Comparison of ENCODE assay signal across 22 cellular contexts in genomic region chr11:1523779-1524178, GRCh38. TPM values are rescaled to one million over a fixed set of nuclear protein-coding genes. Genes with fewer than 3 reads are reported as not detected.
A peak's percentile ranks its signal among the peaks of the same experiment; 100 is the strongest.
DNase-seq lines count a peak whose midpoint lies in the region; ATAC-seq, FAIRE-seq and TF ChIP-seq lines count a peak whose summit lies in the region.
"Had no signal": no experiment of that assay in that cellular context is flagged by ENCODE, and none has a peak within 500 bp of the region (broad histone marks: within the 10 kb centered on the region; RNA-seq: fewer than 3 reads in every experiment).

No MANE protein-coding gene starts in this region.

- H3K79me2 ChIP-seq in HepG2 (ENCODE audit: insufficient read depth, low read length): peaks cover 7% of the 10 kb centered on the region

- H3K4me1 Mint-ChIP-seq in nephron progenitor cell: peaks cover 22% of the 10 kb centered on the region

- intact Hi-C loops in HepG2 (cut with micrococcal nuclease; ENCODE audit: unreplicated experiment): no loop called here
- intact Hi-C loops in mucosa of descending colon (cut with DNase I, micrococcal nuclease): no loop called here

- no peak for TF ChIP-seq RAD21 in HepG2 (CRISPR knock-in tag; IDR thresholded peaks at IDR 0.05)

- H3K4me3 Mint-ChIP-seq in nephron progenitor cell: no peak overlapping the region
- H3K4me3 Mint-ChIP-seq: activated naive CD8-positive, alpha-beta T cell; mesothelial cell of epicardium; stimulated activated naive CD8-positive, alpha-beta T cell treated with anti-CD3 and anti-CD28 coated beads, Interleukin-15, Interleukin-2, amounts not matched to agents 100 ng/mL and 50 ng/mL, for 24 hours had no signal

- TF ChIP-seq EP300 in HepG2 (IDR thresholded peaks at IDR 0.05; ENCODE audit: low read depth in 2 of 2, low read length in 2 of 2) (no peak), HepG2 (CRISPR knock-in tag; IDR thresholded peaks at IDR 0.05; ENCODE audit: borderline replicate concordance) (no peak)

- H2AFZ ChIP-seq in HepG2 (ENCODE audit: low read length): no peak overlapping the region
- H2AFZ ChIP-seq: GM23248 had no signal

- H3K27me3 ChIP-seq in BLaER1 treated with 17β-estradiol and CSF1 and Interleukin-3, amounts not matched to agents 10 nM and 100 nM: peaks cover 0 to 4% (median 0%) of the 10 kb centered on the region in 11 experiments; a peak in 2 of 22 replicates
- H3K27me3 ChIP-seq in HepG2 (ENCODE audit: control insufficient read depth in 1 of 2, insufficient read depth in 2 of 2, low read length in 2 of 2): no peaks in the 10 kb centered on the region
- H3K27me3 ChIP-seq: body of pancreas, upper lobe of right lung had no signal

- H3K9ac ChIP-seq in BLaER1 treated with 17β-estradiol and CSF1 and Interleukin-3, amounts not matched to agents 10 nM and 100 nM: peak overlapping the region in 4 of 11 experiments; percentile 31 to 54 (median 42); a peak in 5 of 22 replicates
- H3K9ac ChIP-seq in HepG2 (ENCODE audit: insufficient read depth, low read depth, low read length): no peak overlapping the region
- H3K9ac ChIP-seq: GM23248 had no signal

- no peak for TF ChIP-seq POLR2A in HepG2 (IDR thresholded peaks at IDR 0.05; ENCODE audit: insufficient read depth in 1 of 2, low read depth in 2 of 2, low read length in 2 of 2)

- peaks cover 97 to 100% (median 100%) of the 10 kb centered on the region in 11 experiments for H4K20me1 ChIP-seq in BLaER1 treated with 17β-estradiol and CSF1 and Interleukin-3, amounts not matched to agents 10 nM and 100 nM
- peaks cover 38% of the 10 kb centered on the region for H4K20me1 ChIP-seq in HepG2 (ENCODE audit: insufficient read depth, low read length)

- peaks cover 0 to 17% (median 0%) of the 10 kb centered on the region in 11 experiments; a peak in 3 of 22 replicates for H3K36me3 ChIP-seq in BLaER1 treated with 17β-estradiol and CSF1 and Interleukin-3, amounts not matched to agents 10 nM and 100 nM
- no peaks in the 10 kb centered on the region for H3K36me3 ChIP-seq in HepG2 (replicated peaks in 1 of 2; ENCODE audit: control insufficient read depth in 1 of 2, insufficient read depth in 2 of 2, low read length in 2 of 2)
- no peaks in the 10 kb centered on the region for H3K36me3 ChIP-seq in mucosa of descending colon (ENCODE audit: low read depth)
- H3K36me3 ChIP-seq: upper lobe of right lung had no signal

- CTCF ChIA-PET in HepG2 (lab: Yijun Ruan, JAX; ENCODE audit: low intra/inter-chr PET ratio, low total read pairs): no interaction called here

- 44% methylated on average over 3 of the region's 4 CpGs for WGBS in HepG2 (ENCODE audit: low lambda C conversion rate)

- no peak for FAIRE-seq in HepG2 (lab: Jason Lieb, UNC)

- H3K36me3 Mint-ChIP-seq in nephron progenitor cell (ENCODE audit: low read depth): no peaks in the 10 kb centered on the region
- H3K36me3 Mint-ChIP-seq: activated naive CD8-positive, alpha-beta T cell; mesothelial cell of epicardium had no signal

- H3K4me3 ChIP-seq in BLaER1 treated with 17β-estradiol and CSF1 and Interleukin-3, amounts not matched to agents 10 nM and 100 nM: no peak overlapping the region; a peak in 1 of 20 replicates
- H3K4me3 ChIP-seq in HepG2 (replicated peaks in 1 of 3; ENCODE audit: insufficient read depth in 1 of 3, low read depth in 2 of 3, low read length in 3 of 3): no peak overlapping the region
- no peak overlapping the region for H3K4me3 ChIP-seq in mucosa of descending colon
- H3K4me3 ChIP-seq: body of pancreas, GM23248, upper lobe of right lung had no signal

- no peaks in the 10 kb centered on the region for H3K9me3 ChIP-seq in BLaER1 treated with 17β-estradiol and CSF1 and Interleukin-3, amounts not matched to agents 10 nM and 100 nM (replicated peaks in 1 of 11)
- H3K9me3 ChIP-seq in HepG2 (ENCODE audit: low read length) (no peaks in the 10 kb centered on the region), mucosa of descending colon (no peaks in the 10 kb centered on the region)
- H3K9me3 ChIP-seq: body of pancreas, upper lobe of right lung had no signal

- H3K27ac Mint-ChIP-seq in nephron progenitor cell: no peak overlapping the region
- H3K27ac Mint-ChIP-seq: activated naive CD8-positive, alpha-beta T cell; mesothelial cell of epicardium; stimulated activated naive CD8-positive, alpha-beta T cell treated with anti-CD3 and anti-CD28 coated beads, Interleukin-15, Interleukin-2, amounts not matched to agents 100 ng/mL and 50 ng/mL, for 24 hours had no signal

- no peaks in the 10 kb centered on the region for H3K9me3 Mint-ChIP-seq in nephron progenitor cell
- H3K9me3 Mint-ChIP-seq: mesothelial cell of epicardium; stimulated activated naive CD8-positive, alpha-beta T cell treated with anti-CD3 and anti-CD28 coated beads, Interleukin-15, Interleukin-2, amounts not matched to agents 100 ng/mL and 50 ng/mL, for 24 hours had no signal

- ATAC-seq in GM18907 (IDR thresholded peaks at IDR 0.05; ENCODE audit: unreplicated experiment) (peak; percentile 39), HepG2 (peak; percentile 32; the same call in 2 of the 3 replicates), GM21529 (IDR thresholded peaks at IDR 0.05; ENCODE audit: unreplicated experiment) (no peak), GM18519 (IDR thresholded peaks at IDR 0.05; ENCODE audit: low FRiP score, unreplicated experiment) (no peak), mucosa of descending colon (no peak)
- ATAC-seq: body of pancreas, left colon, Right ventricle myocardium inferior, upper lobe of right lung had no signal

- peaks cover 48 to 83% (median 73%) of the 10 kb centered on the region in 10 experiments for H3K4me1 ChIP-seq in BLaER1 treated with 17β-estradiol and CSF1 and Interleukin-3, amounts not matched to agents 10 nM and 100 nM
- H3K4me1 ChIP-seq in HepG2 (ENCODE audit: insufficient read depth, low read length): peaks cover 15% of the 10 kb centered on the region
- no peaks in the 10 kb centered on the region for H3K4me1 ChIP-seq in mucosa of descending colon (ENCODE audit: low read depth)
- H3K4me1 ChIP-seq: body of pancreas had no signal

- TF ChIP-seq CTCF in HepG2 (CRISPR knock-in tag; IDR thresholded peaks at IDR 0.05): no peak
- no peak for TF ChIP-seq CTCF in nephron progenitor cell (IDR thresholded peaks at IDR 0.05)
- TF ChIP-seq CTCF in mucosa of descending colon (IDR thresholded peaks at IDR 0.05): no peak

- H3K27ac ChIP-seq in BLaER1 treated with 17β-estradiol and CSF1 and Interleukin-3, amounts not matched to agents 10 nM and 100 nM: peak overlapping the region in 3 of 11 experiments; percentile 14 to 27 (median 23); a peak in 2 of 22 replicates
- no peak overlapping the region for H3K27ac ChIP-seq in HepG2 (ENCODE audit: extremely low read length, insufficient read depth, low read length)
- H3K27ac ChIP-seq: body of pancreas, GM23248, upper lobe of right lung, VCaP had no signal

- DNase-seq in RPMI8226: peak; percentile 51
- no peak for DNase-seq in HepG2 (ENCODE audit: low spot score)
- DNase-seq in nephron progenitor cell: no peak
- DNase-seq in mucosa of descending colon: no peak
- DNase-seq: activated T-cell treated with anti-CD3 and anti-CD28 coated beads, Interleukin-2, amount 50 U/mL, for 1 hour; body of pancreas; COR-L47; foreskin melanocyte; GM23248; left colon; NCI-H1694; retina; upper lobe of right lung had no signal

- peaks cover 2% of the 10 kb centered on the region for H3K27me3 Mint-ChIP-seq in nephron progenitor cell (ENCODE audit: low read depth, poor library complexity)
- H3K27me3 Mint-ChIP-seq: activated naive CD8-positive, alpha-beta T cell; stimulated activated naive CD8-positive, alpha-beta T cell treated with anti-CD3 and anti-CD28 coated beads, Interleukin-15, Interleukin-2, amounts not matched to agents 100 ng/mL and 50 ng/mL, for 24 hours had no signal

- peak overlapping the region; percentile 58 to 94 (median 83); a peak in 19 of 22 replicates for H3K4me2 ChIP-seq in BLaER1 treated with 17β-estradiol and CSF1 and Interleukin-3, amounts not matched to agents 10 nM and 100 nM
- H3K4me2 ChIP-seq in HepG2 (ENCODE audit: low read depth, low read length): no peak overlapping the region

- POLR2A ChIA-PET in HepG2 (lab: Yijun Ruan, JAX): no interaction called here

- in situ Hi-C loops in HepG2 (cut with HindIII; ENCODE audit: extremely low pct_ligation_motif_present, low pct_unique_long_range_greater_than_20kb): no loop called here

- BruUV-seq in HepG2 (replicated peaks; lab: Mats Ljungman, UMichigan): no TSS peak

RNA-seq across cellular contexts. Expression of gene MOB2, which starts 37.2 kb away (rescaled TPM):
- 21.8 and 22.3 TPM in 2 replicates for total RNA-seq in HepG2 (2016; rRNA removed; fragmentation: Illumina TruSeq; extraction: Trizol)
- 10.4 and 12.3 TPM in 2 replicates for total RNA-seq in HepG2 (2016; cell fraction: cytosol; rRNA removed; fragmentation: Illumina TruSeq; extraction: Trizol; ENCODE audit: low read depth)
- total RNA-seq in HepG2 (2016; cell fraction: insoluble cytoplasmic fraction; rRNA removed; fragmentation: Illumina TruSeq; extraction: Trizol): 21.2 and 23.8 TPM in 2 replicates
- total RNA-seq in HepG2 (2016; cell fraction: membrane; rRNA removed; fragmentation: Illumina TruSeq; extraction: Trizol): 16.9 and 20.1 TPM in 2 replicates
- 12.2 and 12.9 TPM in 2 replicates for total RNA-seq in HepG2 (2016; cell fraction: nucleus; rRNA removed; fragmentation: Illumina TruSeq; extraction: Trizol)
- 27.7 and 37.6 TPM in 2 replicates for polyA plus RNA-seq in HepG2 (2011; rRNA removed)
- polyA plus RNA-seq in HepG2 (2011; cell fraction: cytosol; rRNA removed): 24.6 and 33.1 TPM in 2 replicates
- 72.4 and 74.8 TPM in 2 replicates for polyA plus RNA-seq in HepG2 (2011; cell fraction: nucleus; rRNA removed)
- polyA plus RNA-seq in HepG2 (2012): 15.8 and 25.3 TPM in 2 replicates
- polyA plus RNA-seq in HepG2 (2016; cell fraction: cytosol; fragmentation: Illumina TruSeq; extraction: Trizol; ENCODE audit: low read depth): 8.6 and 10.0 TPM in 2 replicates
- polyA plus RNA-seq in HepG2 (2016; cell fraction: insoluble cytoplasmic fraction; fragmentation: Illumina TruSeq; extraction: Trizol; ENCODE audit: low read depth): 23.8 and 24.4 TPM in 2 replicates
- polyA plus RNA-seq in HepG2 (2016; cell fraction: membrane; fragmentation: Illumina TruSeq; extraction: Trizol; ENCODE audit: low read depth): 15.0 and 16.7 TPM in 2 replicates
- 23.4 and 24.8 TPM in 2 replicates for polyA plus RNA-seq in HepG2 (2016; cell fraction: nucleus; fragmentation: Illumina TruSeq; extraction: Trizol; ENCODE audit: insufficient read depth, low read depth)
- polyA minus RNA-seq in HepG2 (2011; rRNA and poly(A)+ RNA removed; ENCODE audit: low replicate concordance): 21.3 and 36.0 TPM in 2 replicates
- polyA minus RNA-seq in HepG2 (2011; cell fraction: cytosol; rRNA and poly(A)+ RNA removed): 7.4 and 16.7 TPM in 2 replicates
- polyA minus RNA-seq in HepG2 (2011; cell fraction: nucleus; rRNA and poly(A)+ RNA removed): 8.7 and 9.8 TPM in 2 replicates
- 100 to 1,000 TPM in 1 of 3 donors, 10 to 100 TPM in 2; 54.9 to 108 (median 61.5) TPM for total RNA-seq in mucosa of descending colon

RNA-seq across cellular contexts. Expression of gene DUSP8, which starts 48.3 kb away (rescaled TPM):
- total RNA-seq in HepG2 (2016; rRNA removed; fragmentation: Illumina TruSeq; extraction: Trizol): 0.95 and 1.8 TPM in 2 replicates
- total RNA-seq in HepG2 (2016; cell fraction: cytosol; rRNA removed; fragmentation: Illumina TruSeq; extraction: Trizol; ENCODE audit: low read depth): 0.30 and 0.62 TPM in 2 replicates
- 1.1 and 2.2 TPM in 2 replicates for total RNA-seq in HepG2 (2016; cell fraction: insoluble cytoplasmic fraction; rRNA removed; fragmentation: Illumina TruSeq; extraction: Trizol)
- total RNA-seq in HepG2 (2016; cell fraction: membrane; rRNA removed; fragmentation: Illumina TruSeq; extraction: Trizol): 1.2 and 1.3 TPM in 2 replicates
- total RNA-seq in HepG2 (2016; cell fraction: nucleus; rRNA removed; fragmentation: Illumina TruSeq; extraction: Trizol): 1.1 and 1.3 TPM in 2 replicates
- polyA plus RNA-seq in HepG2 (2011; rRNA removed): 8.0 and 15.4 TPM in 2 replicates
- 7.3 and 9.2 TPM in 2 replicates for polyA plus RNA-seq in HepG2 (2011; cell fraction: cytosol; rRNA removed)
- 11.7 and 12.2 TPM in 2 replicates for polyA plus RNA-seq in HepG2 (2011; cell fraction: nucleus; rRNA removed)
- 13.2 and 23.6 TPM in 2 replicates for polyA plus RNA-seq in HepG2 (2012)
- 0.49 and 1.5 TPM in 2 replicates for polyA plus RNA-seq in HepG2 (2016; cell fraction: cytosol; fragmentation: Illumina TruSeq; extraction: Trizol; ENCODE audit: low read depth)
- polyA plus RNA-seq in HepG2 (2016; cell fraction: insoluble cytoplasmic fraction; fragmentation: Illumina TruSeq; extraction: Trizol; ENCODE audit: low read depth): 3.4 and 4.9 TPM in 2 replicates
- 2.0 and 2.8 TPM in 2 replicates for polyA plus RNA-seq in HepG2 (2016; cell fraction: membrane; fragmentation: Illumina TruSeq; extraction: Trizol; ENCODE audit: low read depth)
- polyA plus RNA-seq in HepG2 (2016; cell fraction: nucleus; fragmentation: Illumina TruSeq; extraction: Trizol; ENCODE audit: insufficient read depth, low read depth): 5.9 and 6.8 TPM in 2 replicates
- polyA minus RNA-seq in HepG2 (2011; rRNA and poly(A)+ RNA removed; ENCODE audit: low replicate concordance): 5.4 and 14.1 TPM in 2 replicates
- 4.0 and 5.3 TPM in 2 replicates for polyA minus RNA-seq in HepG2 (2011; cell fraction: cytosol; rRNA and poly(A)+ RNA removed)
- 0.90 and 3.0 TPM in 2 replicates for polyA minus RNA-seq in HepG2 (2011; cell fraction: nucleus; rRNA and poly(A)+ RNA removed)
- 10 to 100 TPM; 28.2 to 31.7 (median 28.5) TPM for total RNA-seq in mucosa of descending colon
- polyA plus RNA-seq: GM23248 had no signal

Comparison
In these comparisons a context has a peak if more than half of its experiments do, and no peak if none do; other contexts are left out.
1. ATAC-seq: peak in GM18907 (single experiment) and HepG2 (single experiment); none in GM21529 (single experiment), GM18519 (single experiment) and mucosa of descending colon (single experiment).
2. RNA of gene DUSP8, which starts 48.3 kb away (total RNA-seq): 28.2 to 31.7 TPM in mucosa of descending colon; 0.30 to 2.2 TPM in HepG2; every median in the first group is over 4 times any median in the second.